10 cellular contexts compared by ENCODE assay signal in genomic region chr1:115822117-115822516, GRCh38. TPM values are rescaled to one million over a fixed set of nuclear protein-coding genes. Genes with fewer than 3 reads are reported as not detected.
"Had no signal": no experiment of that assay in that cellular context is flagged by ENCODE, and none has a peak within 500 bp of the region (broad histone marks: within the 10 kb centered on the region; RNA-seq: fewer than 3 reads in every experiment).

No MANE protein-coding gene starts in this region.

- H3K4me2 ChIP-seq: KMS-11 had no signal

- ATAC-seq: HepG2 had no signal

- DNase-seq: IMR-90, KBM-7, KG1 had no signal

- H3K9ac ChIP-seq: KMS-11 had no signal

- FAIRE-seq: HepG2, HTR-8/SVneo had no signal

- H3K27ac ChIP-seq: HL-60, KMS-11 had no signal

RNA-seq across cellular contexts. Expression of gene NHLH2, which starts 18.8 kb away (rescaled TPM):
- total RNA-seq: HepG2, HT-29, HT1080, IMR-90 had no signal
- polyA plus RNA-seq: HepG2, IgD-negative memory B cell, IMR-90 had no signal

RNA-seq across cellular contexts. Expression of gene CASQ2, which starts 53.6 kb away (rescaled TPM):
- total RNA-seq: HepG2, HT-29, HT1080, IMR-90 had no signal
- polyA plus RNA-seq: HepG2, IgD-negative memory B cell, IMR-90 had no signal
